Comparison of ENCODE assay signal across 2 cellular contexts in the genomic region with DNA sequence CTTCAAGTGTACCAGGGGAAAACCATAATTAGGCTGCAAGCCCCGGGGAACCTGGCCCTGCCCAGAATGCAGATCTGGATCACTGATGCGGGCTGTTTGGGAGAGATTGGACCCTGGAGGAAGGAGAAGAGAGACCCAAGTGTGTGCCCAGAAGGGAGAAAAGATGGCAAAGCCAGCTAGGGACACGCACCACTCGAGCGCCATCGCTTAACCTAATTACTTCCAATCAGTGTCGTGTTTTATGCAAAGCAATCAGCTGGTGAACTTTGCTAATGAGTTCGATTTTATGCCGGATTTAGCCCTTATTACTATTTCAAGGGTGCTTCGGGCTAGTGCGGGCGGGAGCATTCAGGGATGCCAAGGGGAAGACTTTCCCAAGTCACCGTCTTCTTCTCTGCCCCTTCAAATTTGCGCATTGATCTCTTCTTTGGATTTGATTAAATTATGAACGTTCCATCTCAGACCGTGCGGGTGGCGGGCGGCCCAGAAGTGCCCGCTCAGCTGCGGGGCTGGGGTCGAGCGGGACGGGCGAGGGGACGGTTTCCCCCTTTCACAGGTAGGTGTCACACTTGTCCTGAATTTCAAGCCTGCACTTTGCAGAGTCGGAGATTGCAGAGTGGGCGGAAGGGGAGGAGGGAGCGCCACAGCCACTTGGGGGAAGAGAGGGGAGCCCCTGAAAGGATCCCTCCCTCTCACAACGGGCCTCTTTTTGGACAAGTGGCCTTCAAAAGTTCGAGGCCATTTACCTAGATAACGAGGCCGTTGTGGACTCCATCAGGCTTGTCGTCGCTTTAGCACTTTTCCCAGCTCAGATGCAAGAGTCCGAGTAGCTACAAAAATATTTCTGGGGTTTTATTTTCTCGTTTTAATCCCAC.
TF ChIP-seq lines count a peak whose summit lies in the region.

No MANE protein-coding gene starts in this region.

TF ChIP-seq in SK-N-SH, 30 proteins besides CTCF, POLR2A, EP300 and RAD21 (continued from another document):
- TF ChIP-seq, protein P1, sequence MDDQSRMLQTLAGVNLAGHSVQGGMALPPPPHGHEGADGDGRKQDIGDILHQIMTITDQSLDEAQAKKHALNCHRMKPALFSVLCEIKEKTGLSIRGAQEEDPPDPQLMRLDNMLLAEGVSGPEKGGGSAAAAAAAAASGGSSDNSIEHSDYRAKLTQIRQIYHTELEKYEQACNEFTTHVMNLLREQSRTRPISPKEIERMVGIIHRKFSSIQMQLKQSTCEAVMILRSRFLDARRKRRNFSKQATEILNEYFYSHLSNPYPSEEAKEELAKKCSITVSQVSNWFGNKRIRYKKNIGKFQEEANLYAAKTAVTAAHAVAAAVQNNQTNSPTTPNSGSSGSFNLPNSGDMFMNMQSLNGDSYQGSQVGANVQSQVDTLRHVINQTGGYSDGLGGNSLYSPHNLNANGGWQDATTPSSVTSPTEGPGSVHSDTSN (IDR thresholded peaks at IDR 0.05), result no peak
- TF ChIP-seq TAF1 (IDR thresholded peaks at IDR 0.05; ENCODE audit: borderline replicate concordance, low read depth, low read length) (no peak), MXI1 (IDR thresholded peaks at IDR 0.05; ENCODE audit: low read depth, low read length) (no peak)
TF ChIP-seq in SK-N-SH: peak in this region for 0.

TF ChIP-seq in SK-N-SH treated with all-trans-retinoic acid at 6 μM for 48 hours, 23 proteins besides CTCF, POLR2A, EP300 and RAD21 (continued from another document):
- TF ChIP-seq, protein P2, sequence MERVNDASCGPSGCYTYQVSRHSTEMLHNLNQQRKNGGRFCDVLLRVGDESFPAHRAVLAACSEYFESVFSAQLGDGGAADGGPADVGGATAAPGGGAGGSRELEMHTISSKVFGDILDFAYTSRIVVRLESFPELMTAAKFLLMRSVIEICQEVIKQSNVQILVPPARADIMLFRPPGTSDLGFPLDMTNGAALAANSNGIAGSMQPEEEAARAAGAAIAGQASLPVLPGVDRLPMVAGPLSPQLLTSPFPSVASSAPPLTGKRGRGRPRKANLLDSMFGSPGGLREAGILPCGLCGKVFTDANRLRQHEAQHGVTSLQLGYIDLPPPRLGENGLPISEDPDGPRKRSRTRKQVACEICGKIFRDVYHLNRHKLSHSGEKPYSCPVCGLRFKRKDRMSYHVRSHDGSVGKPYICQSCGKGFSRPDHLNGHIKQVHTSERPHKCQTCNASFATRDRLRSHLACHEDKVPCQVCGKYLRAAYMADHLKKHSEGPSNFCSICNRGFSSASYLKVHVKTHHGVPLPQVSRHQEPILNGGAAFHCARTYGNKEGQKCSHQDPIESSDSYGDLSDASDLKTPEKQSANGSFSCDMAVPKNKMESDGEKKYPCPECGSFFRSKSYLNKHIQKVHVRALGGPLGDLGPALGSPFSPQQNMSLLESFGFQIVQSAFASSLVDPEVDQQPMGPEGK (CRISPR knock-in tag; IDR thresholded peaks at IDR 0.05; ENCODE audit: borderline replicate concordance), result no peak
- TF ChIP-seq CSDC2 (CRISPR knock-in tag; IDR thresholded peaks at IDR 0.05) (no peak), TCF4 (CRISPR knock-in tag; IDR thresholded peaks at IDR 0.05; ENCODE audit: borderline replicate concordance) (no peak)
- TF ChIP-seq, protein P3, sequence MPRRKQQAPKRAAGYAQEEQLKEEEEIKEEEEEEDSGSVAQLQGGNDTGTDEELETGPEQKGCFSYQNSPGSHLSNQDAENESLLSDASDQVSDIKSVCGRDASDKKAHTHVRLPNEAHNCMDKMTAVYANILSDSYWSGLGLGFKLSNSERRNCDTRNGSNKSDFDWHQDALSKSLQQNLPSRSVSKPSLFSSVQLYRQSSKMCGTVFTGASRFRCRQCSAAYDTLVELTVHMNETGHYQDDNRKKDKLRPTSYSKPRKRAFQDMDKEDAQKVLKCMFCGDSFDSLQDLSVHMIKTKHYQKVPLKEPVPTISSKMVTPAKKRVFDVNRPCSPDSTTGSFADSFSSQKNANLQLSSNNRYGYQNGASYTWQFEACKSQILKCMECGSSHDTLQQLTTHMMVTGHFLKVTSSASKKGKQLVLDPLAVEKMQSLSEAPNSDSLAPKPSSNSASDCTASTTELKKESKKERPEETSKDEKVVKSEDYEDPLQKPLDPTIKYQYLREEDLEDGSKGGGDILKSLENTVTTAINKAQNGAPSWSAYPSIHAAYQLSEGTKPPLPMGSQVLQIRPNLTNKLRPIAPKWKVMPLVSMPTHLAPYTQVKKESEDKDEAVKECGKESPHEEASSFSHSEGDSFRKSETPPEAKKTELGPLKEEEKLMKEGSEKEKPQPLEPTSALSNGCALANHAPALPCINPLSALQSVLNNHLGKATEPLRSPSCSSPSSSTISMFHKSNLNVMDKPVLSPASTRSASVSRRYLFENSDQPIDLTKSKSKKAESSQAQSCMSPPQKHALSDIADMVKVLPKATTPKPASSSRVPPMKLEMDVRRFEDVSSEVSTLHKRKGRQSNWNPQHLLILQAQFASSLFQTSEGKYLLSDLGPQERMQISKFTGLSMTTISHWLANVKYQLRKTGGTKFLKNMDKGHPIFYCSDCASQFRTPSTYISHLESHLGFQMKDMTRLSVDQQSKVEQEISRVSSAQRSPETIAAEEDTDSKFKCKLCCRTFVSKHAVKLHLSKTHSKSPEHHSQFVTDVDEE (CRISPR knock-in tag; IDR thresholded peaks at IDR 0.05), result no peak
